ENCODE assay signal across 1 cellular context in the genomic region with DNA sequence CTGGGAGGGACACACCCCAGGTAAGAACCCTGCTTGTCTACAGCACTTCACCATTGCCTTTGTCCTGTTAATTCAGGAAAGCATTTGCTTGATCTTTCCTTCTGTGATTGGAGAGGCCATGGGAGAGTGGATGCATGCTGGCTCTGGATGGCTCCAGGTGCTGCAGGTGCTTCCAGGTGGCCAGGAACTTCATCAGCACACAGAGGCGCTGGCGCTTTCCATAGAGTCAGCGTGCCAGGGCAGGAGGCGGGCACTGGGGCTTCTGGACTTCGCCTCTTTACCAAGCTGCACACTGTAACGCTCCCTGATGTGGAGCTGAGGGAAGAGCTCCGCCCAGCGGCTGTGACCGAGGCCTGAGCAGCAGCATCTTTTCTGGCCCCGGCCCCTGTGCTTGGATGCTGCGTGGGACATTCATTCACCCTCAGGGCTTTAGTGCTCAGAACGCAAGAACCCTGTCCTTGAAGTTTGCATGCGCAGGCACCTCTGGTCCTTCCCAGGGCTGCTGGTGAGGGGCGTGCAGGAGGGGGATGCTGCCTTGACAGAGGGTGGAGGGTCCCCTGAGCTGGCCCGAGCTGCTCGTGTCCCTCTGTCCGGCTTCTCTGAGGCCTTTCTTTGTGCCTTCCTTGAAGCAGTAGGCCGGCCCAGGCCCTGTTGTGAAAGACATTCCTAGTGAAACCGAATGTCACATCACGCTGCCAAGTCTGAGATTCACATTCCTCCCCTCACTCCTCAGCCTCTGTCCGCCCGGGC.
TF ChIP-seq lines count a peak whose summit lies in the region.

No MANE protein-coding gene starts in this region.

TF ChIP-seq in HepG2, 621 proteins besides CTCF, POLR2A, EP300 and RAD21:
- no peak for TF ChIP-seq KLF16 (CRISPR knock-in tag; IDR thresholded peaks at IDR 0.05)
- TF ChIP-seq SP5 (CRISPR knock-in tag; IDR thresholded peaks at IDR 0.05; ENCODE audit: borderline replicate concordance, low read depth), result 0 out of 2 replicates have a peak, but pooled peaks have one; percentile 12
- peak; percentile 41; the same call in 1 of the 2 replicates for TF ChIP-seq NFKB2 (CRISPR knock-in tag; IDR thresholded peaks at IDR 0.05; ENCODE audit: borderline replicate concordance)
- no peak for TF ChIP-seq ATRX (CRISPR knock-in tag; IDR thresholded peaks at IDR 0.05; ENCODE audit: borderline replicate concordance)
- no peak for TF ChIP-seq GLI4 (CRISPR knock-in tag; IDR thresholded peaks at IDR 0.05; ENCODE audit: borderline replicate concordance)
- TF ChIP-seq, protein P1, sequence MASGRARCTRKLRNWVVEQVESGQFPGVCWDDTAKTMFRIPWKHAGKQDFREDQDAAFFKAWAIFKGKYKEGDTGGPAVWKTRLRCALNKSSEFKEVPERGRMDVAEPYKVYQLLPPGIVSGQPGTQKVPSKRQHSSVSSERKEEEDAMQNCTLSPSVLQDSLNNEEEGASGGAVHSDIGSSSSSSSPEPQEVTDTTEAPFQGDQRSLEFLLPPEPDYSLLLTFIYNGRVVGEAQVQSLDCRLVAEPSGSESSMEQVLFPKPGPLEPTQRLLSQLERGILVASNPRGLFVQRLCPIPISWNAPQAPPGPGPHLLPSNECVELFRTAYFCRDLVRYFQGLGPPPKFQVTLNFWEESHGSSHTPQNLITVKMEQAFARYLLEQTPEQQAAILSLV (CRISPR knock-in tag; IDR thresholded peaks at IDR 0.05; ENCODE audit: borderline replicate concordance), result 0 out of 2 replicates have a peak, but pooled peaks have one; percentile 20
- peak; percentile 58 for TF ChIP-seq HNF4A (CRISPR knock-in tag; IDR thresholded peaks at IDR 0.05)
- 0 out of 2 replicates have a peak, but pooled peaks have one; percentile 15 for TF ChIP-seq MED1 (CRISPR knock-in tag; IDR thresholded peaks at IDR 0.05)
- peak; percentile 58 for TF ChIP-seq SMC3 (IDR thresholded peaks at IDR 0.05; ENCODE audit: low read length)
- TF ChIP-seq AGO2 (optimal IDR thresholded peaks at IDR 0.05; ENCODE audit: low read depth, low read length), result peak; percentile 77
- no peak for TF ChIP-seq ERF (CRISPR knock-in tag; IDR thresholded peaks at IDR 0.05)
- TF ChIP-seq, protein P2, sequence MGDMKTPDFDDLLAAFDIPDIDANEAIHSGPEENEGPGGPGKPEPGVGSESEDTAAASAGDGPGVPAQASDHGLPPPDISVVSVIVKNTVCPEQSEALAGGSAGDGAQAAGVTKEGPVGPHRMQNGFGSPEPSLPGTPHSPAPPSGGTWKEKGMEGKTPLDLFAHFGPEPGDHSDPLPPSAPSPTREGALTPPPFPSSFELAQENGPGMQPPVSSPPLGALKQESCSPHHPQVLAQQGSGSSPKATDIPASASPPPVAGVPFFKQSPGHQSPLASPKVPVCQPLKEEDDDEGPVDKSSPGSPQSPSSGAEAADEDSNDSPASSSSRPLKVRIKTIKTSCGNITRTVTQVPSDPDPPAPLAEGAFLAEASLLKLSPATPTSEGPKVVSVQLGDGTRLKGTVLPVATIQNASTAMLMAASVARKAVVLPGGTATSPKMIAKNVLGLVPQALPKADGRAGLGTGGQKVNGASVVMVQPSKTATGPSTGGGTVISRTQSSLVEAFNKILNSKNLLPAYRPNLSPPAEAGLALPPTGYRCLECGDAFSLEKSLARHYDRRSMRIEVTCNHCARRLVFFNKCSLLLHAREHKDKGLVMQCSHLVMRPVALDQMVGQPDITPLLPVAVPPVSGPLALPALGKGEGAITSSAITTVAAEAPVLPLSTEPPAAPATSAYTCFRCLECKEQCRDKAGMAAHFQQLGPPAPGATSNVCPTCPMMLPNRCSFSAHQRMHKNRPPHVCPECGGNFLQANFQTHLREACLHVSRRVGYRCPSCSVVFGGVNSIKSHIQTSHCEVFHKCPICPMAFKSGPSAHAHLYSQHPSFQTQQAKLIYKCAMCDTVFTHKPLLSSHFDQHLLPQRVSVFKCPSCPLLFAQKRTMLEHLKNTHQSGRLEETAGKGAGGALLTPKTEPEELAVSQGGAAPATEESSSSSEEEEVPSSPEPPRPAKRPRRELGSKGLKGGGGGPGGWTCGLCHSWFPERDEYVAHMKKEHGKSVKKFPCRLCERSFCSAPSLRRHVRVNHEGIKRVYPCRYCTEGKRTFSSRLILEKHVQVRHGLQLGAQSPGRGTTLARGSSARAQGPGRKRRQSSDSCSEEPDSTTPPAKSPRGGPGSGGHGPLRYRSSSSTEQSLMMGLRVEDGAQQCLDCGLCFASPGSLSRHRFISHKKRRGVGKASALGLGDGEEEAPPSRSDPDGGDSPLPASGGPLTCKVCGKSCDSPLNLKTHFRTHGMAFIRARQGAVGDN (CRISPR knock-in tag; IDR thresholded peaks at IDR 0.05), result peak; percentile 36; the same call in 1 of the 2 replicates
- TF ChIP-seq, protein P3, sequence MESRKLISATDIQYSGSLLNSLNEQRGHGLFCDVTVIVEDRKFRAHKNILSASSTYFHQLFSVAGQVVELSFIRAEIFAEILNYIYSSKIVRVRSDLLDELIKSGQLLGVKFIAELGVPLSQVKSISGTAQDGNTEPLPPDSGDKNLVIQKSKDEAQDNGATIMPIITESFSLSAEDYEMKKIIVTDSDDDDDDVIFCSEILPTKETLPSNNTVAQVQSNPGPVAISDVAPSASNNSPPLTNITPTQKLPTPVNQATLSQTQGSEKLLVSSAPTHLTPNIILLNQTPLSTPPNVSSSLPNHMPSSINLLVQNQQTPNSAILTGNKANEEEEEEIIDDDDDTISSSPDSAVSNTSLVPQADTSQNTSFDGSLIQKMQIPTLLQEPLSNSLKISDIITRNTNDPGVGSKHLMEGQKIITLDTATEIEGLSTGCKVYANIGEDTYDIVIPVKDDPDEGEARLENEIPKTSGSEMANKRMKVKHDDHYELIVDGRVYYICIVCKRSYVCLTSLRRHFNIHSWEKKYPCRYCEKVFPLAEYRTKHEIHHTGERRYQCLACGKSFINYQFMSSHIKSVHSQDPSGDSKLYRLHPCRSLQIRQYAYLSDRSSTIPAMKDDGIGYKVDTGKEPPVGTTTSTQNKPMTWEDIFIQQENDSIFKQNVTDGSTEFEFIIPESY (CRISPR knock-in tag; IDR thresholded peaks at IDR 0.05), result 0 out of 2 replicates have a peak, but pooled peaks have one; percentile 29
- TF ChIP-seq HNRNPL (IDR thresholded peaks at IDR 0.05; ENCODE audit: low read depth, low read length), result peak; percentile 85
- 0 out of 2 replicates have a peak, but pooled peaks have one; percentile 21 for TF ChIP-seq ZNF878 (CRISPR knock-in tag; IDR thresholded peaks at IDR 0.05)
- peak; percentile 42; the same call in 1 of the 2 replicates for TF ChIP-seq KDM2A (CRISPR knock-in tag; IDR thresholded peaks at IDR 0.05; ENCODE audit: borderline replicate concordance, low read depth)
- 0 out of 2 replicates have a peak, but pooled peaks have one; percentile 22 for TF ChIP-seq ZFX (CRISPR knock-in tag; IDR thresholded peaks at IDR 0.05; ENCODE audit: low read depth)
- TF ChIP-seq SPEN (CRISPR knock-in tag; IDR thresholded peaks at IDR 0.05; ENCODE audit: low read depth), result peak; percentile 34; the same call in 1 of the 2 replicates
- TF ChIP-seq, protein P4, sequence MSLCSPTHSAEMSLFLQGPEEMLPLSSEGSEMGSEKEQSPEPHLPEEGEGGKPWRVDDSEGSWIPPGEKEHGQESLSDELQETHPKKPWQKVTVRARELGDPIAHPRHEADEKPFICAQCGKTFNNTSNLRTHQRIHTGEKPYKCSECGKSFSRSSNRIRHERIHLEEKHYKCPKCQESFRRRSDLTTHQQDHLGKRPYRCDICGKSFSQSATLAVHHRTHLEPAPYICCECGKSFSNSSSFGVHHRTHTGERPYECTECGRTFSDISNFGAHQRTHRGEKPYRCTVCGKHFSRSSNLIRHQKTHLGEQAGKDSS (CRISPR knock-in tag; IDR thresholded peaks at IDR 0.05; ENCODE audit: borderline replicate concordance, low read depth), result peak; percentile 25; the same call in 1 of the 2 replicates
- peak; percentile 13; the same call in 1 of the 2 replicates for TF ChIP-seq GABPB1 (CRISPR knock-in tag; IDR thresholded peaks at IDR 0.05)
- 0 out of 2 replicates have a peak, but pooled peaks have one; percentile 28 for TF ChIP-seq SALL2 (CRISPR knock-in tag; IDR thresholded peaks at IDR 0.05)
- TF ChIP-seq FOXA1 (IDR thresholded peaks at IDR 0.05), result no peak
- TF ChIP-seq FOXA1 (CRISPR knock-in tag; IDR thresholded peaks at IDR 0.05), result 0 out of 2 replicates have a peak, but pooled peaks have one; percentile 9
- TF ChIP-seq, protein P5, sequence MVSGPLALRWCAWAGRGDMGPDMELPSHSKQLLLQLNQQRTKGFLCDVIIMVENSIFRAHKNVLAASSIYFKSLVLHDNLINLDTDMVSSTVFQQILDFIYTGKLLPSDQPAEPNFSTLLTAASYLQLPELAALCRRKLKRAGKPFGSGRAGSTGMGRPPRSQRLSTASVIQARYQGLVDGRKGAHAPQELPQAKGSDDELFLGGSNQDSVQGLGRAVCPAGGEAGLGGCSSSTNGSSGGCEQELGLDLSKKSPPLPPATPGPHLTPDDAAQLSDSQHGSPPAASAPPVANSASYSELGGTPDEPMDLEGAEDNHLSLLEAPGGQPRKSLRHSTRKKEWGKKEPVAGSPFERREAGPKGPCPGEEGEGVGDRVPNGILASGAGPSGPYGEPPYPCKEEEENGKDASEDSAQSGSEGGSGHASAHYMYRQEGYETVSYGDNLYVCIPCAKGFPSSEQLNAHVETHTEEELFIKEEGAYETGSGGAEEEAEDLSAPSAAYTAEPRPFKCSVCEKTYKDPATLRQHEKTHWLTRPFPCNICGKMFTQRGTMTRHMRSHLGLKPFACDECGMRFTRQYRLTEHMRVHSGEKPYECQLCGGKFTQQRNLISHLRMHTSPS (CRISPR knock-in tag; IDR thresholded peaks at IDR 0.05; ENCODE audit: low read depth), result peak; percentile 79
- TF ChIP-seq, protein P6, sequence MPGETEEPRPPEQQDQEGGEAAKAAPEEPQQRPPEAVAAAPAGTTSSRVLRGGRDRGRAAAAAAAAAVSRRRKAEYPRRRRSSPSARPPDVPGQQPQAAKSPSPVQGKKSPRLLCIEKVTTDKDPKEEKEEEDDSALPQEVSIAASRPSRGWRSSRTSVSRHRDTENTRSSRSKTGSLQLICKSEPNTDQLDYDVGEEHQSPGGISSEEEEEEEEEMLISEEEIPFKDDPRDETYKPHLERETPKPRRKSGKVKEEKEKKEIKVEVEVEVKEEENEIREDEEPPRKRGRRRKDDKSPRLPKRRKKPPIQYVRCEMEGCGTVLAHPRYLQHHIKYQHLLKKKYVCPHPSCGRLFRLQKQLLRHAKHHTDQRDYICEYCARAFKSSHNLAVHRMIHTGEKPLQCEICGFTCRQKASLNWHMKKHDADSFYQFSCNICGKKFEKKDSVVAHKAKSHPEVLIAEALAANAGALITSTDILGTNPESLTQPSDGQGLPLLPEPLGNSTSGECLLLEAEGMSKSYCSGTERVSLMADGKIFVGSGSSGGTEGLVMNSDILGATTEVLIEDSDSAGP (CRISPR knock-in tag; IDR thresholded peaks at IDR 0.05; ENCODE audit: borderline replicate concordance), result peak; percentile 39; the same call in 1 of the 2 replicates
- TF ChIP-seq NBN (conservative IDR thresholded peaks at IDR 0.05), result no peak
- TF ChIP-seq, protein P7, sequence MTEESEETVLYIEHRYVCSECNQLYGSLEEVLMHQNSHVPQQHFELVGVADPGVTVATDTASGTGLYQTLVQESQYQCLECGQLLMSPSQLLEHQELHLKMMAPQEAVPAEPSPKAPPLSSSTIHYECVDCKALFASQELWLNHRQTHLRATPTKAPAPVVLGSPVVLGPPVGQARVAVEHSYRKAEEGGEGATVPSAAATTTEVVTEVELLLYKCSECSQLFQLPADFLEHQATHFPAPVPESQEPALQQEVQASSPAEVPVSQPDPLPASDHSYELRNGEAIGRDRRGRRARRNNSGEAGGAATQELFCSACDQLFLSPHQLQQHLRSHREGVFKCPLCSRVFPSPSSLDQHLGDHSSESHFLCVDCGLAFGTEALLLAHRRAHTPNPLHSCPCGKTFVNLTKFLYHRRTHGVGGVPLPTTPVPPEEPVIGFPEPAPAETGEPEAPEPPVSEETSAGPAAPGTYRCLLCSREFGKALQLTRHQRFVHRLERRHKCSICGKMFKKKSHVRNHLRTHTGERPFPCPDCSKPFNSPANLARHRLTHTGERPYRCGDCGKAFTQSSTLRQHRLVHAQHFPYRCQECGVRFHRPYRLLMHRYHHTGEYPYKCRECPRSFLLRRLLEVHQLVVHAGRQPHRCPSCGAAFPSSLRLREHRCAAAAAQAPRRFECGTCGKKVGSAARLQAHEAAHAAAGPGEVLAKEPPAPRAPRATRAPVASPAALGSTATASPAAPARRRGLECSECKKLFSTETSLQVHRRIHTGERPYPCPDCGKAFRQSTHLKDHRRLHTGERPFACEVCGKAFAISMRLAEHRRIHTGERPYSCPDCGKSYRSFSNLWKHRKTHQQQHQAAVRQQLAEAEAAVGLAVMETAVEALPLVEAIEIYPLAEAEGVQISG (CRISPR knock-in tag; IDR thresholded peaks at IDR 0.05), result peak; percentile 34; the same call in 1 of the 2 replicates
- TF ChIP-seq ZNF556 (CRISPR knock-in tag; IDR thresholded peaks at IDR 0.05; ENCODE audit: borderline replicate concordance), result 0 out of 2 replicates have a peak, but pooled peaks have one; percentile 29
- TF ChIP-seq STAG1 (CRISPR knock-in tag; IDR thresholded peaks at IDR 0.05), result peak; percentile 83
- TF ChIP-seq FOSL1 (CRISPR knock-in tag; IDR thresholded peaks at IDR 0.05; ENCODE audit: borderline replicate concordance), result no peak
